8 cellular contexts compared by ENCODE assay signal in genomic region chr19:17245535-17245984, GRCh38. TPM values are rescaled to one million over a fixed set of nuclear protein-coding genes. Genes with fewer than 3 reads are reported as not detected.
DNase-seq lines count a peak whose midpoint lies in the region; ATAC-seq and TF ChIP-seq lines count a peak whose summit lies in the region.

NR2F6 (minus strand) TSS chr19:17245919; CDS start chr19:17245220, 699 bp downstream.

- no TSS peak for BruUV-seq in A673 (replicated peaks; lab: Mats Ljungman, UMichigan)

- peak within 1 kb of the TSS; percentile 65 for H3K27ac ChIP-seq in A673 (ENCODE audit: low read depth, low read length, poor library complexity, severe bottlenecking)
- H3K27ac ChIP-seq in GM23338 (ENCODE audit: low read depth) = peak within 1 kb of the TSS; percentile 99

- peaks cover 37% of the 10 kb centered on the region for H3F3A ChIP-seq in GM23338 (replicated peaks; ENCODE audit: low read depth)

- H3K27me3 Mint-ChIP-seq in GM23338 (ENCODE audit: insufficient read depth, low read depth, poor library complexity) = peaks cover 30% of the 10 kb centered on the region
- H3K27me3 Mint-ChIP-seq in activated CD4-positive, alpha-beta memory T cell treated with anti-CD3 and anti-CD28 coated beads, Interleukin-2, amount 10 ng/mL, durations not matched to agents 7 days and 5 days = peaks cover 17% of the 10 kb centered on the region
- no peaks in the 10 kb centered on the region for H3K27me3 Mint-ChIP-seq in progenitor cell of endocrine pancreas

- H3K9me2 ChIP-seq in GM23338 (ENCODE audit: insufficient read depth) = no peaks in the 10 kb centered on the region

- H3K27ac Mint-ChIP-seq in GM23338 (peak within 1 kb of the TSS; percentile 99), progenitor cell of endocrine pancreas (peak within 1 kb of the TSS; percentile 99)
- H3K27ac Mint-ChIP-seq in activated CD4-positive, alpha-beta memory T cell treated with anti-CD3 and anti-CD28 coated beads, Interleukin-2, amount 10 ng/mL, durations not matched to agents 7 days and 5 days = peak within 1 kb of the TSS; percentile 49

- H3K4me2 ChIP-seq in GM23338 = peak within 1 kb of the TSS; percentile 93

- intact Hi-C loops in A673 (cut with micrococcal nuclease; ENCODE audit: unreplicated experiment) = no loop called here
- intact Hi-C loops in Right ventricle myocardium inferior (cut with DNase I) = no loop called here

- no peak for DNase-seq in A673 (ENCODE audit: low spot score)
- DNase-seq in GM23338 (ENCODE audit: low spot score) = no peak
- no peak for DNase-seq in activated CD4-positive, alpha-beta memory T cell treated with anti-CD3 and anti-CD28 coated beads, Interleukin-2, amount 10 ng/mL, durations not matched to agents 7 days and 5 days
- DNase-seq in Right ventricle myocardium inferior (ENCODE audit: missing footprints) = no peak
- DNase-seq in progenitor cell of endocrine pancreas (ENCODE audit: low spot score, unreplicated experiment) = no peak
- no peak for DNase-seq in stimulated activated CD4-positive, alpha-beta T cell treated with anti-CD3 and anti-CD28 coated beads, Interleukin-12 subunit alpha, Interleukin-12 subunit beta, amount 100 ng/mL, for 4 hours
- no peak for DNase-seq in GM03348 (ENCODE audit: low spot score)
- DNase-seq in NCI-H1105 treated with DMSO at 0.1 percent for 48 hours (lab: John Stamatoyannopoulos, UW) = no peak

- no peak for ATAC-seq in GM23338
- ATAC-seq in Right ventricle myocardium inferior = no peak

- H3K9me3 ChIP-seq in A673 (ENCODE audit: low read depth, low read length, poor library complexity, severe bottlenecking) = no peaks in the 10 kb centered on the region

- H3K79me2 ChIP-seq in GM23338 (replicated peaks; ENCODE audit: insufficient read depth) = peaks cover 46% of the 10 kb centered on the region

- TF ChIP-seq CTCF in A673 (conservative IDR thresholded peaks at IDR 0.05; ENCODE audit: low read depth, low read length) (no peak), GM23338 (conservative IDR thresholded peaks at IDR 0.05; ENCODE audit: low read depth in 2 of 2) (no peak), progenitor cell of endocrine pancreas (IDR thresholded peaks at IDR 0.05; ENCODE audit: unreplicated experiment) (no peak)

- peaks cover 47% of the 10 kb centered on the region for H3K4me1 Mint-ChIP-seq in GM23338
- peaks cover 10% of the 10 kb centered on the region for H3K4me1 Mint-ChIP-seq in activated CD4-positive, alpha-beta memory T cell treated with anti-CD3 and anti-CD28 coated beads, Interleukin-2, amount 10 ng/mL, durations not matched to agents 7 days and 5 days
- H3K4me1 Mint-ChIP-seq in progenitor cell of endocrine pancreas (ENCODE audit: low read depth) = peaks cover 47% of the 10 kb centered on the region

- H3K4me3 ChIP-seq in A673 (ENCODE audit: low read depth, low read length, poor library complexity, severe bottlenecking) = peak within 1 kb of the TSS; percentile 66
- H3K4me3 ChIP-seq in GM23338 = peak within 1 kb of the TSS; percentile 93

- no peaks in the 10 kb centered on the region for H3K36me3 ChIP-seq in A673 (ENCODE audit: insufficient read depth, low read length, poor library complexity, severe bottlenecking)
- H3K36me3 ChIP-seq in GM23338 (ENCODE audit: insufficient read depth) = no peaks in the 10 kb centered on the region

- H3K27me3 ChIP-seq in A673 (replicated peaks; ENCODE audit: insufficient read depth, low read depth, low read length, poor library complexity) (no peaks in the 10 kb centered on the region), GM23338 (ENCODE audit: insufficient read depth) (no peaks in the 10 kb centered on the region)

- peak within 1 kb of the TSS; percentile 94 for H3K4me3 Mint-ChIP-seq in GM23338
- H3K4me3 Mint-ChIP-seq in activated CD4-positive, alpha-beta memory T cell treated with anti-CD3 and anti-CD28 coated beads, Interleukin-2, amount 10 ng/mL, durations not matched to agents 7 days and 5 days = peak within 1 kb of the TSS; percentile 81
- peak within 1 kb of the TSS; percentile 99 for H3K4me3 Mint-ChIP-seq in progenitor cell of endocrine pancreas (ENCODE audit: low read depth)

- POLR2A ChIA-PET in A673 (lab: Charles Lee; ENCODE audit: low non-redundant PET) = no interaction called here
- POLR2A ChIA-PET in activated CD4-positive, alpha-beta memory T cell treated with anti-CD3 and anti-CD28 coated beads, Interleukin-2, amount 10 ng/mL, durations not matched to agents 7 days and 5 days (lab: Charles Lee) = interaction anchor here (1.3 to 1.4 kb wide), 2 partner anchors 10 to 19 kb away, joined by 5 read pairs; partner anchors contain the start of gene OCEL1

- H3K36me3 Mint-ChIP-seq in GM23338 (ENCODE audit: low read depth) = peaks cover 8% of the 10 kb centered on the region; the same call in 1 of the 3 replicates
- no peaks in the 10 kb centered on the region for H3K36me3 Mint-ChIP-seq in activated CD4-positive, alpha-beta memory T cell treated with anti-CD3 and anti-CD28 coated beads, Interleukin-2, amount 10 ng/mL, durations not matched to agents 7 days and 5 days (ENCODE audit: low read depth)
- H3K36me3 Mint-ChIP-seq in progenitor cell of endocrine pancreas (ENCODE audit: insufficient read depth) = peaks cover 1% of the 10 kb centered on the region

- CTCF ChIA-PET in A673 (lab: Charles Lee) = no interaction called here
- CTCF ChIA-PET in activated CD4-positive, alpha-beta memory T cell treated with anti-CD3 and anti-CD28 coated beads, Interleukin-2, amount 10 ng/mL, durations not matched to agents 7 days and 5 days (lab: Charles Lee) = no interaction called here

- H3K9me3 Mint-ChIP-seq in GM23338 (no peaks in the 10 kb centered on the region), progenitor cell of endocrine pancreas (ENCODE audit: low read depth) (no peaks in the 10 kb centered on the region)
- H3K9me3 Mint-ChIP-seq in activated CD4-positive, alpha-beta memory T cell treated with anti-CD3 and anti-CD28 coated beads, Interleukin-2, amount 10 ng/mL, durations not matched to agents 7 days and 5 days = no peaks in the 10 kb centered on the region

- H2AFZ ChIP-seq in GM23338 = peak within 1 kb of the TSS; percentile 38; the same call in 1 of the 2 replicates

- H3K4me1 ChIP-seq in A673 (ENCODE audit: insufficient read depth, low read length, poor library complexity, severe bottlenecking) (peaks cover 12% of the 10 kb centered on the region), GM23338 (ENCODE audit: insufficient read depth) (peaks cover 36% of the 10 kb centered on the region)

- H4K20me1 ChIP-seq in GM23338 (replicated peaks; ENCODE audit: insufficient read depth) = peaks cover 12% of the 10 kb centered on the region; the same call in 1 of the 2 replicates

TF ChIP-seq in GM23338, 12 proteins besides CTCF, POLR2A, EP300 and RAD21:
- TF ChIP-seq POLR2AphosphoS5 (IDR thresholded peaks at IDR 0.05; ENCODE audit: low read depth) (peak; percentile 39; the same call in 1 of the 2 replicates), ZNF114 (CRISPR knock-in tag; IDR thresholded peaks at IDR 0.05) (no peak), REST (IDR thresholded peaks at IDR 0.05; ENCODE audit: unreplicated experiment) (no peak), NANOG (IDR thresholded peaks at IDR 0.05; ENCODE audit: borderline replicate concordance) (no peak), ETS1 (IDR thresholded peaks at IDR 0.05) (no peak)

RNA-seq across cellular contexts. Expression of gene NR2F6, which starts in this region (rescaled TPM):
- 26.3 and 32.9 TPM in 2 replicates for total RNA-seq in A673 (2021)
- 172 and 209 TPM in 2 replicates for total RNA-seq in GM23338 (2014; rRNA removed; shearing (Covaris generic))
- 64.0 and 67.4 TPM in 2 replicates for polyA plus RNA-seq in GM23338 (2016; fragmentation: Nextera tagmentation; extraction: Ambion mirVana)
- 1 to 10 TPM; 5.7 to 6.5 TPM for total RNA-seq in activated CD4-positive, alpha-beta memory T cell treated with anti-CD3 and anti-CD28 coated beads, Interleukin-2, amount 10 ng/mL, durations not matched to agents 7 days and 5 days
- 76.4 TPM for total RNA-seq in Right ventricle myocardium inferior
- 134 and 150 TPM in 2 replicates for total RNA-seq in progenitor cell of endocrine pancreas

Comparison
In these comparisons a context has a peak if more than half of its experiments do, and no peak if none do; other contexts are left out.
1. H3K27ac Mint-ChIP-seq: peak in every context shown above with its lines; median percentile 99 in GM23338; 99 in progenitor cell of endocrine pancreas; 49 in activated CD4-positive, alpha-beta memory T cell treated with anti-CD3 and anti-CD28 coated beads, Interleukin-2, amount 10 ng/mL, durations not matched to agents 7 days and 5 days.